In genomic region chr19:6108721-6109633, GRCh38 we compare ENCODE assay signal across 8 cellular contexts. TPM values are rescaled to one million over a fixed set of nuclear protein-coding genes. Genes with fewer than 3 reads are reported as not detected.
DNase-seq lines count a peak whose midpoint lies in the region; ATAC-seq and TF ChIP-seq lines count a peak whose summit lies in the region.

No MANE protein-coding gene starts in this region.

- H3K4me3 ChIP-seq in Caco-2 (ENCODE audit: low read depth, low read length) (peak overlapping the region; percentile 52), endocrine pancreas (ENCODE audit: control insufficient read depth, insufficient read depth, low read length) (peak overlapping the region; percentile 82)

- H3K36me3 ChIP-seq in Caco-2 (ENCODE audit: control insufficient read depth, insufficient read depth, low read length) (no peaks in the 10 kb centered on the region), endocrine pancreas (ENCODE audit: control insufficient read depth, insufficient read depth, low read length) (no peaks in the 10 kb centered on the region)

- no peaks in the 10 kb centered on the region for H3K27me3 ChIP-seq in Caco-2 (replicated peaks; ENCODE audit: control insufficient read depth, insufficient read depth, low read length)
- H3K27me3 ChIP-seq in endocrine pancreas (ENCODE audit: control insufficient read depth, insufficient read depth, low read length), result no peaks in the 10 kb centered on the region

- H3K9me3 ChIP-seq in Caco-2 (no peaks in the 10 kb centered on the region), endocrine pancreas (ENCODE audit: control insufficient read depth, low read length) (no peaks in the 10 kb centered on the region)

- DNase-seq in Caco-2, result peak; percentile 37 to 39
- DNase-seq in NCI-H1105 (lab: John Stamatoyannopoulos, UW), result peak; percentile 22
- DNase-seq in activated CD8-positive, alpha-beta T cell treated with anti-CD3 and anti-CD28 coated beads for 36 hours, result peak; percentile 70
- DNase-seq in mesothelial cell of epicardium (ENCODE audit: low spot score in 2 of 2, unreplicated experiment in 2 of 2), result peak in 1 of 2 experiments; percentile 41
- DNase-seq in stimulated activated CD8-positive, alpha-beta memory T cell treated with anti-CD3 and anti-CD28 coated beads, Interleukin-7, amount 100 ng/mL, for 4 hours (ENCODE audit: low read depth in 2 of 2), result peak; percentile 60 to 71
- no peak for DNase-seq in GOT3 (lab: John Stamatoyannopoulos, UW)

- no peak for ATAC-seq in activated CD8-positive, alpha-beta T cell treated with anti-CD3 and anti-CD28 coated beads for 36 hours
- ATAC-seq in GM18502 (IDR thresholded peaks at IDR 0.05; ENCODE audit: poor library complexity, unreplicated experiment), result no peak

- no peak for TF ChIP-seq CTCF in Caco-2 (IDR thresholded peaks at IDR 0.05; ENCODE audit: insufficient read depth in 1 of 2, low read depth in 1 of 2, low read length in 1 of 2, severe bottlenecking in 1 of 2, unreplicated experiment in 1 of 2)
- no peak for TF ChIP-seq CTCF in activated CD8-positive, alpha-beta T cell treated with anti-CD3 and anti-CD28 coated beads for 36 hours (IDR thresholded peaks at IDR 0.05)
- no peak for TF ChIP-seq CTCF in mesothelial cell of epicardium (IDR thresholded peaks at IDR 0.05; ENCODE audit: unreplicated experiment)

- no peaks in the 10 kb centered on the region for H3K9me3 Mint-ChIP-seq in Caco-2 (ENCODE audit: unreplicated experiment)
- H3K9me3 Mint-ChIP-seq in activated CD8-positive, alpha-beta T cell treated with anti-CD3 and anti-CD28 coated beads for 36 hours, result peaks cover 3% of the 10 kb centered on the region
- no peaks in the 10 kb centered on the region for H3K9me3 Mint-ChIP-seq in mesothelial cell of epicardium

- intact Hi-C loops in Caco-2 (cut with micrococcal nuclease; ENCODE audit: unreplicated experiment), result no loop called here
- intact Hi-C loops in activated CD8-positive, alpha-beta T cell treated with anti-CD3 and anti-CD28 coated beads for 36 hours (cut with micrococcal nuclease), result no loop called here

- POLR2A ChIA-PET in Caco-2 (lab: Charles Lee), result interaction anchor here (0.6 to 0.7 kb wide), 3 partner anchors 17 to 147 kb away, joined by 3 to 4 read pairs (median 4); no protein-coding TSS in a partner anchor
- POLR2A ChIA-PET in activated CD8-positive, alpha-beta T cell treated with anti-CD3 and anti-CD28 coated beads for 36 hours (lab: Charles Lee), result interaction anchor here (0.7 to 1.4 kb wide), 4 partner anchors 9 to 168 kb away, joined by 3 to 5 read pairs (median 4); no protein-coding TSS in a partner anchor

- H3K27me3 Mint-ChIP-seq in Caco-2 (ENCODE audit: insufficient read depth, unreplicated experiment), result no peaks in the 10 kb centered on the region
- peaks cover 3% of the 10 kb centered on the region for H3K27me3 Mint-ChIP-seq in activated CD8-positive, alpha-beta T cell treated with anti-CD3 and anti-CD28 coated beads for 36 hours
- peaks cover 32% of the 10 kb centered on the region for H3K27me3 Mint-ChIP-seq in mesothelial cell of epicardium (ENCODE audit: low read depth)

- H3K4me3 Mint-ChIP-seq in Caco-2 (ENCODE audit: unreplicated experiment) (peak overlapping the region; percentile 81), mesothelial cell of epicardium (peak overlapping the region; percentile 79)
- peak overlapping the region; percentile 83 for H3K4me3 Mint-ChIP-seq in activated CD8-positive, alpha-beta T cell treated with anti-CD3 and anti-CD28 coated beads for 36 hours

- H3K4me1 Mint-ChIP-seq in Caco-2 (ENCODE audit: low read depth, unreplicated experiment) (peaks cover 24% of the 10 kb centered on the region), mesothelial cell of epicardium (peaks cover 19% of the 10 kb centered on the region)
- H3K4me1 Mint-ChIP-seq in activated CD8-positive, alpha-beta T cell treated with anti-CD3 and anti-CD28 coated beads for 36 hours (ENCODE audit: low read depth), result peaks cover 22% of the 10 kb centered on the region

- H3K36me3 Mint-ChIP-seq in Caco-2 (ENCODE audit: insufficient read depth, unreplicated experiment), result peaks cover 16% of the 10 kb centered on the region
- no peaks in the 10 kb centered on the region for H3K36me3 Mint-ChIP-seq in activated CD8-positive, alpha-beta T cell treated with anti-CD3 and anti-CD28 coated beads for 36 hours (ENCODE audit: low read depth)
- H3K36me3 Mint-ChIP-seq in mesothelial cell of epicardium, result no peaks in the 10 kb centered on the region

- H3K4me1 ChIP-seq in Caco-2 (0 out of 2 replicates have a peak, but pooled peaks cover 4% of the 10 kb centered on the region), endocrine pancreas (ENCODE audit: control insufficient read depth, insufficient read depth, low read length) (peaks cover 5% of the 10 kb centered on the region)

- H3K9ac ChIP-seq in endocrine pancreas (ENCODE audit: control insufficient read depth, insufficient read depth, low read length), result peak overlapping the region; percentile 81

- CTCF ChIA-PET in Caco-2 (lab: Charles Lee), result no interaction called here
- CTCF ChIA-PET in activated CD8-positive, alpha-beta T cell treated with anti-CD3 and anti-CD28 coated beads for 36 hours (lab: Charles Lee), result interaction anchor here (1.0 to 1.2 kb wide), 3 partner anchors 19 to 90 kb away, joined by 3 to 4 read pairs (median 3); no protein-coding TSS in a partner anchor

- peak overlapping the region; percentile 79 for H3K27ac Mint-ChIP-seq in Caco-2 (ENCODE audit: unreplicated experiment)
- peak overlapping the region; percentile 42 for H3K27ac Mint-ChIP-seq in activated CD8-positive, alpha-beta T cell treated with anti-CD3 and anti-CD28 coated beads for 36 hours
- peak overlapping the region; percentile 78 for H3K27ac Mint-ChIP-seq in mesothelial cell of epicardium

- no TSS peak for BruUV-seq in Caco-2 (replicated peaks; lab: Mats Ljungman, UMichigan)

RNA-seq across cellular contexts. Expression of gene RFX2, which starts 1.3 kb away (rescaled TPM):
- 9.3 and 10.2 TPM in 2 replicates for total RNA-seq in Caco-2 (2022)
- 10 to 100 TPM in 1 of 2 experiments, 1 to 10 TPM in 1; 8.9 to 10.5 TPM for total RNA-seq in activated CD8-positive, alpha-beta T cell treated with anti-CD3 and anti-CD28 coated beads for 36 hours
- 6.5 to 8.4 TPM (median 7.3 TPM) in 3 replicates for total RNA-seq in mesothelial cell of epicardium

RNA-seq across cellular contexts. Expression of gene ACSBG2, which starts 26.5 kb away (rescaled TPM):
- total RNA-seq in Caco-2 (2022), result not detected in 2 replicates
- not detected for total RNA-seq in activated CD8-positive, alpha-beta T cell treated with anti-CD3 and anti-CD28 coated beads for 36 hours
- not detected in 3 replicates for total RNA-seq in mesothelial cell of epicardium
